Comparison of ENCODE assay signal across 2 cellular contexts in the genomic region with DNA sequence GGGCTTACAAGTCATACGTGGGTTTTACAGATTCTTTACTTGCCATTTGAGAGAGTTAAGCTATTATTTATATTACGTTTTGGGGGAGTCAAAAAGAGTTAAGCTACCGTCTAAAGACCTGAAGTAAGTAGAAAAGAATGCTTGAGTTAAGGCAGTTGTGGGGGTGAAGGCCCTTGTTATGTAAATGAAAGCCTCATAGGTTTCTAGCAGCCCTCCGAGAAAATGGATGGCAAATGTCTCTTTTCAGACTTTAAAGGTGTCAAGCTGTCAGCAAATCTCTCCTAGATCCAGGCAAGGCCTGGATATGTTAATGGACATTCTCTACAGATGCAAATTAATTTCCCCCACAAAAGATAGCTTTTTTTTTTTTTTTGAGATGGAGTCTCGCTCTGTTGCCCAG.
TF ChIP-seq lines count a peak whose summit lies in the region.

No MANE protein-coding gene starts in this region.

TF ChIP-seq in HepG2, 621 proteins besides CTCF, POLR2A, EP300 and RAD21 (continues in another document):
- TF ChIP-seq, protein P1, sequence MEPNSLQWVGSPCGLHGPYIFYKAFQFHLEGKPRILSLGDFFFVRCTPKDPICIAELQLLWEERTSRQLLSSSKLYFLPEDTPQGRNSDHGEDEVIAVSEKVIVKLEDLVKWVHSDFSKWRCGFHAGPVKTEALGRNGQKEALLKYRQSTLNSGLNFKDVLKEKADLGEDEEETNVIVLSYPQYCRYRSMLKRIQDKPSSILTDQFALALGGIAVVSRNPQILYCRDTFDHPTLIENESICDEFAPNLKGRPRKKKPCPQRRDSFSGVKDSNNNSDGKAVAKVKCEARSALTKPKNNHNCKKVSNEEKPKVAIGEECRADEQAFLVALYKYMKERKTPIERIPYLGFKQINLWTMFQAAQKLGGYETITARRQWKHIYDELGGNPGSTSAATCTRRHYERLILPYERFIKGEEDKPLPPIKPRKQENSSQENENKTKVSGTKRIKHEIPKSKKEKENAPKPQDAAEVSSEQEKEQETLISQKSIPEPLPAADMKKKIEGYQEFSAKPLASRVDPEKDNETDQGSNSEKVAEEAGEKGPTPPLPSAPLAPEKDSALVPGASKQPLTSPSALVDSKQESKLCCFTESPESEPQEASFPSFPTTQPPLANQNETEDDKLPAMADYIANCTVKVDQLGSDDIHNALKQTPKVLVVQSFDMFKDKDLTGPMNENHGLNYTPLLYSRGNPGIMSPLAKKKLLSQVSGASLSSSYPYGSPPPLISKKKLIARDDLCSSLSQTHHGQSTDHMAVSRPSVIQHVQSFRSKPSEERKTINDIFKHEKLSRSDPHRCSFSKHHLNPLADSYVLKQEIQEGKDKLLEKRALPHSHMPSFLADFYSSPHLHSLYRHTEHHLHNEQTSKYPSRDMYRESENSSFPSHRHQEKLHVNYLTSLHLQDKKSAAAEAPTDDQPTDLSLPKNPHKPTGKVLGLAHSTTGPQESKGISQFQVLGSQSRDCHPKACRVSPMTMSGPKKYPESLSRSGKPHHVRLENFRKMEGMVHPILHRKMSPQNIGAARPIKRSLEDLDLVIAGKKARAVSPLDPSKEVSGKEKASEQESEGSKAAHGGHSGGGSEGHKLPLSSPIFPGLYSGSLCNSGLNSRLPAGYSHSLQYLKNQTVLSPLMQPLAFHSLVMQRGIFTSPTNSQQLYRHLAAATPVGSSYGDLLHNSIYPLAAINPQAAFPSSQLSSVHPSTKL (CRISPR knock-in tag; IDR thresholded peaks at IDR 0.05): no peak
- TF ChIP-seq, protein P2, sequence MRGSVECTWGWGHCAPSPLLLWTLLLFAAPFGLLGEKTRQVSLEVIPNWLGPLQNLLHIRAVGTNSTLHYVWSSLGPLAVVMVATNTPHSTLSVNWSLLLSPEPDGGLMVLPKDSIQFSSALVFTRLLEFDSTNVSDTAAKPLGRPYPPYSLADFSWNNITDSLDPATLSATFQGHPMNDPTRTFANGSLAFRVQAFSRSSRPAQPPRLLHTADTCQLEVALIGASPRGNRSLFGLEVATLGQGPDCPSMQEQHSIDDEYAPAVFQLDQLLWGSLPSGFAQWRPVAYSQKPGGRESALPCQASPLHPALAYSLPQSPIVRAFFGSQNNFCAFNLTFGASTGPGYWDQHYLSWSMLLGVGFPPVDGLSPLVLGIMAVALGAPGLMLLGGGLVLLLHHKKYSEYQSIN (CRISPR knock-in tag; IDR thresholded peaks at IDR 0.05; ENCODE audit: borderline replicate concordance): no peak
- TF ChIP-seq, protein P3, sequence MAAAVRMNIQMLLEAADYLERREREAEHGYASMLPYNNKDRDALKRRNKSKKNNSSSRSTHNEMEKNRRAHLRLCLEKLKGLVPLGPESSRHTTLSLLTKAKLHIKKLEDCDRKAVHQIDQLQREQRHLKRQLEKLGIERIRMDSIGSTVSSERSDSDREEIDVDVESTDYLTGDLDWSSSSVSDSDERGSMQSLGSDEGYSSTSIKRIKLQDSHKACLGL (CRISPR knock-in tag; IDR thresholded peaks at IDR 0.05): no peak
- TF ChIP-seq ELF1 (CRISPR knock-in tag; IDR thresholded peaks at IDR 0.05) (no peak), NFYB (CRISPR knock-in tag; IDR thresholded peaks at IDR 0.05) (no peak), ZNF34 (CRISPR knock-in tag; IDR thresholded peaks at IDR 0.05; ENCODE audit: borderline replicate concordance) (no peak), MAFK (conservative IDR thresholded peaks at IDR 0.05 in 1 of 2, IDR thresholded peaks at IDR 0.05 in 1 of 2; ENCODE audit: low read length in 2 of 2) (no peak), RFXANK (CRISPR knock-in tag; IDR thresholded peaks at IDR 0.05) (no peak)
- TF ChIP-seq, protein P4, sequence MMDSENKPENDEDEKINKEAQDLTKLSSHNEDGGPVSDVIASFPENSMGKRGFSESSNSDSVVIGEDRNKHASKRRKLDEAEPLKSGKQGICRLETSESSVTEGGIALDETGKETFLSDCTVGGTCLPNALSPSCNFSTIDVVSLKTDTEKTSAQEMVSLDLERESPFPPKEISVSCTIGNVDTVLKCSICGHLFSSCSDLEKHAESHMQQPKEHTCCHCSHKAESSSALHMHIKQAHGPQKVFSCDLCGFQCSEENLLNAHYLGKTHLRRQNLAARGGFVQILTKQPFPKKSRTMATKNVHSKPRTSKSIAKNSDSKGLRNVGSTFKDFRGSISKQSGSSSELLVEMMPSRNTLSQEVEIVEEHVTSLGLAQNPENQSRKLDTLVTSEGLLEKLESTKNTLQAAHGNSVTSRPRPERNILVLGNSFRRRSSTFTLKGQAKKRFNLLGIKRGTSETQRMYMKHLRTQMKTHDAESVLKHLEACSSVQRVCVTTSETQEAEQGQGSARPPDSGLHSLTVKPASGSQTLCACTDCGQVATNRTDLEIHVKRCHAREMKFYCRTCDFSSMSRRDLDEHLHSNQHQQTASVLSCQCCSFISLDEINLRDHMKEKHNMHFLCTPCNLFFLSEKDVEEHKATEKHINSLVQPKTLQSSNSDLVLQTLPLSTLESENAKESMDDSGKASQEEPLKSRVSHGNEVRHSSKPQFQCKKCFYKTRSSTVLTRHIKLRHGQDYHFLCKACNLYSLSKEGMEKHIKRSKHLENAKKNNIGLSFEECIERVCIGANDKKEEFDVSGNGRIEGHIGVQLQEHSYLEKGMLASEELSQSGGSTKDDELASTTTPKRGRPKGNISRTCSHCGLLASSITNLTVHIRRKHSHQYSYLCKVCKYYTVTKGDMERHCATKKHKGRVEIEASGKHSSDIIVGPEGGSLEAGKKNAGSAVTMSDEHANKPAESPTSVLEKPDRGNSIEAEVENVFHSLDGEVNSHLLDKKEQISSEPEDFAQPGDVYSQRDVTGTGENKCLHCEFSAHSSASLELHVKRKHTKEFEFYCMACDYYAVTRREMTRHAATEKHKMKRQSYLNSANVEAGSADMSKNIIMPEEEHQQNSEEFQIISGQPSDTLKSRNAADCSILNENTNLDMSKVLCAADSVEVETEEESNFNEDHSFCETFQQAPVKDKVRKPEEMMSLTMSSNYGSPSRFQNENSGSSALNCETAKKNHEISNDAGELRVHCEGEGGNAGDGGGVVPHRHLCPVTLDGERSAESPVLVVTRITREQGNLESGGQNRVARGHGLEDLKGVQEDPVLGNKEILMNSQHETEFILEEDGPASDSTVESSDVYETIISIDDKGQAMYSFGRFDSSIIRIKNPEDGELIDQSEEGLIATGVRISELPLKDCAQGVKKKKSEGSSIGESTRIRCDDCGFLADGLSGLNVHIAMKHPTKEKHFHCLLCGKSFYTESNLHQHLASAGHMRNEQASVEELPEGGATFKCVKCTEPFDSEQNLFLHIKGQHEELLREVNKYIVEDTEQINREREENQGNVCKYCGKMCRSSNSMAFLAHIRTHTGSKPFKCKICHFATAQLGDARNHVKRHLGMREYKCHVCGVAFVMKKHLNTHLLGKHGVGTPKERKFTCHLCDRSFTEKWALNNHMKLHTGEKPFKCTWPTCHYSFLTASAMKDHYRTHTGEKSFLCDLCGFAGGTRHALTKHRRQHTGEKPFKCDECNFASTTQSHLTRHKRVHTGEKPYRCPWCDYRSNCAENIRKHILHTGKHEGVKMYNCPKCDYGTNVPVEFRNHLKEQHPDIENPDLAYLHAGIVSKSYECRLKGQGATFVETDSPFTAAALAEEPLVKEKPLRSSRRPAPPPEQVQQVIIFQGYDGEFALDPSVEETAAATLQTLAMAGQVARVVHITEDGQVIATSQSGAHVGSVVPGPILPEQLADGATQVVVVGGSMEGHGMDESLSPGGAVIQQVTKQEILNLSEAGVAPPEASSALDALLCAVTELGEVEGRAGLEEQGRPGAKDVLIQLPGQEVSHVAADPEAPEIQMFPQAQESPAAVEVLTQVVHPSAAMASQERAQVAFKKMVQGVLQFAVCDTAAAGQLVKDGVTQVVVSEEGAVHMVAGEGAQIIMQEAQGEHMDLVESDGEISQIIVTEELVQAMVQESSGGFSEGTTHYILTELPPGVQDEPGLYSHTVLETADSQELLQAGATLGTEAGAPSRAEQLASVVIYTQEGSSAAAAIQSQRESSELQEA (CRISPR knock-in tag; IDR thresholded peaks at IDR 0.05; ENCODE audit: not compliant biosample characterization): no peak

TF ChIP-seq in WTC11, 78 proteins besides CTCF, POLR2A, EP300 and RAD21:
- TF ChIP-seq EMX1 (CRISPR knock-in tag; IDR thresholded peaks at IDR 0.05): no peak
- no peak for TF ChIP-seq SMAD3 (CRISPR knock-in tag; IDR thresholded peaks at IDR 0.05; ENCODE audit: borderline replicate concordance)
- no peak for TF ChIP-seq HMGA2 (CRISPR knock-in tag; IDR thresholded peaks at IDR 0.05)
